ENCODE assay signal across 13 cellular contexts in the genomic region with DNA sequence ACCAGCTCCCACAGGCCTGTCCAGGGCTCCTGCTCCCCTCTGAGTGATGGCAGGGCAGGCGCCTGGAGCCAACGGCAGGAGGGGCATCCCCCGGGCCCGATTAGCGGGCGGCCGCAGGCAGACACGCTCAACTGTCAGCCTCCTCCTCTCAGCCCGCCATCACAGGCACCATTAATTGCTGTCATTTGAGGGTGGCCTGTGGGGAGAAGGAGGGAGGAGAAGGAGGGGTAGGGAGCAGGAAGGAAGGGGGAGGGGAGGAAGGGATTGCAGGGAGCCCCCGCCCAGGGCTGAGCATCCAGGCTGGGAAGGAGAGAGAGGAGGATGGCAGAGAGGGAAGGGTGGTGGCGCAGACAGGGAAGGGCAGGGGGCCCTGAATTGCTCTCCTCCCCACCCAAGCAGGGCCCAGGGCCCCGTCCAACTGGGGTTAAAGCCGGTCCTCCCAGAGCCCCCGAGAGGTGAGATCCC. TPM values are rescaled to one million over a fixed set of nuclear protein-coding genes. Genes with fewer than 3 reads are reported as not detected.
DNase-seq lines count a peak whose midpoint lies in the region; ATAC-seq and TF ChIP-seq lines count a peak whose summit lies in the region.
"Had no signal": no experiment of that assay in that cellular context is flagged by ENCODE, and none has a peak within 500 bp of the region (broad histone marks: within the 10 kb centered on the region; RNA-seq: fewer than 3 reads in every experiment).

No MANE protein-coding gene starts in this region.

- CTCF ChIA-PET in HEK293T (lab: Yijun Ruan, JAX) = no interaction called here

- H3K4me1 ChIP-seq in neuronal stem cell (ENCODE audit: control insufficient read depth in 2 of 2, insufficient read depth in 1 of 2, low read depth in 1 of 2, low read length in 2 of 2) (peaks cover 24 to 26% of the 10 kb centered on the region in 2 donors), osteoblast (ENCODE audit: insufficient read depth, low read length) (peaks cover under 1% of the 10 kb centered on the region)

- no peak overlapping the region for H4K91ac ChIP-seq in neuronal stem cell (ENCODE audit: low read depth, low read length, poor library complexity)

- peaks cover 4% of the 10 kb centered on the region in 2 donors for H3K36me3 ChIP-seq in neuronal stem cell (replicated peaks in 1 of 2; ENCODE audit: control insufficient read depth in 2 of 2, insufficient read depth in 2 of 2, low read length in 2 of 2)
- H3K36me3 ChIP-seq in osteoblast (ENCODE audit: insufficient read depth, low read length) = peaks cover 4% of the 10 kb centered on the region

- H2BK12ac ChIP-seq in neuronal stem cell (ENCODE audit: low read length) = no peak overlapping the region

- H2AFZ ChIP-seq in neuronal stem cell (ENCODE audit: low read length) (no peak overlapping the region), osteoblast (ENCODE audit: low read length) (no peak overlapping the region)

- DNase-seq in HEK293T (ENCODE audit: extremely low spot score) (no peak), NCI-H510A (lab: John Stamatoyannopoulos, UW) (peak; percentile 58), glutamatergic neuron (peak; percentile 84), neuronal stem cell (ENCODE audit: low spot score) (no peak), DMS79 (lab: John Stamatoyannopoulos, UW) (no peak), osteoblast (ENCODE audit: insufficient read length, low spot score, missing footprints) (no peak), CD14-positive monocyte (ENCODE audit: low spot score) (no peak)
- DNase-seq in activated naive CD8-positive, alpha-beta T cell treated with anti-CD3 and anti-CD28 coated beads, Interleukin-2, amount 50 U/mL, for 24 hours = no peak
- DNase-seq: activated B cell treated with CpG ODN at 0.5 μM for 24 hours; amniotic stem cell; CD8-positive, alpha-beta T cell; immature natural killer cell had no signal

- H3K4me1 Mint-ChIP-seq in glutamatergic neuron (ENCODE audit: low read depth, unreplicated experiment) = peaks cover 49% of the 10 kb centered on the region
- H3K4me1 Mint-ChIP-seq in CD14-positive monocyte = peaks cover 4% of the 10 kb centered on the region
- H3K4me1 Mint-ChIP-seq in activated naive CD8-positive, alpha-beta T cell treated with anti-CD3 and anti-CD28 coated beads, Interleukin-2, amount 50 U/mL, for 24 hours = peaks cover 5% of the 10 kb centered on the region

- WGBS in neuronal stem cell (ENCODE audit: extremely low coverage in 2 of 2, insufficient read length in 2 of 2, insufficient replicate concordance in 1 of 2), 2 donors = no CpG with 5 or more reads among the region's 14 CpGs

- H3K4ac ChIP-seq in neuronal stem cell (ENCODE audit: low read length) = no peak overlapping the region

- no peak overlapping the region for H3K14ac ChIP-seq in neuronal stem cell (ENCODE audit: low read length)

- H3K18ac ChIP-seq in neuronal stem cell (ENCODE audit: low read length) = peak overlapping the region; percentile 89

- peak overlapping the region; percentile 18 for H2BK5ac ChIP-seq in neuronal stem cell (ENCODE audit: low read length)

- H3K27ac Mint-ChIP-seq in glutamatergic neuron (ENCODE audit: unreplicated experiment) (peak overlapping the region; percentile 76), CD14-positive monocyte (no peak overlapping the region)
- H3K27ac Mint-ChIP-seq in activated naive CD8-positive, alpha-beta T cell treated with anti-CD3 and anti-CD28 coated beads, Interleukin-2, amount 50 U/mL, for 24 hours = no peak overlapping the region
- H3K27ac Mint-ChIP-seq: activated B cell treated with CpG ODN at 0.5 μM for 24 hours; CD8-positive, alpha-beta T cell; immature natural killer cell had no signal

- no peak overlapping the region for H4K8ac ChIP-seq in neuronal stem cell (ENCODE audit: low read depth, low read length)

- peaks cover 2 to 6% of the 10 kb centered on the region in 2 donors for H3K9me3 ChIP-seq in neuronal stem cell (replicated peaks in 1 of 2; ENCODE audit: control insufficient read depth in 2 of 2, insufficient read depth in 1 of 2, low read depth in 1 of 2, low read length in 2 of 2)
- H3K9me3 ChIP-seq in osteoblast (ENCODE audit: low read depth, low read length) = no peaks in the 10 kb centered on the region

- H3K9ac ChIP-seq in neuronal stem cell (ENCODE audit: low read depth, low read length, poor library complexity) = no peak overlapping the region

- H3K4me2 ChIP-seq in neuronal stem cell (ENCODE audit: insufficient read depth, low read length, poor library complexity, severe bottlenecking) (no peak overlapping the region), osteoblast (ENCODE audit: insufficient read depth, low read length) (no peak overlapping the region)

- H3K4me3 Mint-ChIP-seq in glutamatergic neuron (ENCODE audit: unreplicated experiment) = no peak overlapping the region
- H3K4me3 Mint-ChIP-seq in CD14-positive monocyte = no peak overlapping the region
- no peak overlapping the region for H3K4me3 Mint-ChIP-seq in activated naive CD8-positive, alpha-beta T cell treated with anti-CD3 and anti-CD28 coated beads, Interleukin-2, amount 50 U/mL, for 24 hours
- H3K4me3 Mint-ChIP-seq: activated B cell treated with CpG ODN at 0.5 μM for 24 hours; CD8-positive, alpha-beta T cell; dendritic cell treated with granulocyte-macrophage colony-stimulating factor and Interleukin-4, amounts not matched to agents 40 ng/mL and 50 ng/mL, for 4 days; immature natural killer cell had no signal

- intact Hi-C loops in CD14-positive monocyte (cut with micrococcal nuclease) = no loop called here

- no peak for TF ChIP-seq CTCF in glutamatergic neuron (IDR thresholded peaks at IDR 0.05; ENCODE audit: partially characterized antibody, unreplicated experiment)
- TF ChIP-seq CTCF in osteoblast (IDR thresholded peaks at IDR 0.05; ENCODE audit: extremely low read depth, low read depth, low read length) = no peak
- TF ChIP-seq CTCF in CD14-positive monocyte (IDR thresholded peaks at IDR 0.05) = no peak

- H3K9me3 Mint-ChIP-seq in glutamatergic neuron (ENCODE audit: unreplicated experiment) (peaks cover 26% of the 10 kb centered on the region), CD14-positive monocyte (no peaks in the 10 kb centered on the region)
- no peaks in the 10 kb centered on the region for H3K9me3 Mint-ChIP-seq in activated naive CD8-positive, alpha-beta T cell treated with anti-CD3 and anti-CD28 coated beads, Interleukin-2, amount 50 U/mL, for 24 hours
- H3K9me3 Mint-ChIP-seq: activated B cell treated with CpG ODN at 0.5 μM for 24 hours; CD8-positive, alpha-beta T cell; dendritic cell treated with granulocyte-macrophage colony-stimulating factor and Interleukin-4, amounts not matched to agents 40 ng/mL and 50 ng/mL, for 4 days; immature natural killer cell had no signal

- ATAC-seq in activated naive CD8-positive, alpha-beta T cell treated with anti-CD3 and anti-CD28 coated beads, Interleukin-2, amount 50 U/mL, for 24 hours = no peak
- ATAC-seq: CD8-positive, alpha-beta T cell had no signal

- H3K27ac ChIP-seq in neuronal stem cell (replicated peaks; ENCODE audit: low read length) = peak overlapping the region; percentile 60
- H3K27ac ChIP-seq in osteoblast (ENCODE audit: low read depth, low read length) = no peak overlapping the region

- no peak overlapping the region for H2BK120ac ChIP-seq in neuronal stem cell (ENCODE audit: low read depth, low read length)

- H3K23ac ChIP-seq in neuronal stem cell (ENCODE audit: low read depth, low read length, poor library complexity) = no peak overlapping the region

- H3K27me3 ChIP-seq in neuronal stem cell (ENCODE audit: control insufficient read depth in 3 of 3, insufficient read depth in 3 of 3, low read depth in 1 of 3, low read length in 3 of 3) (peaks cover 0 to 2% (median 0%) of the 10 kb centered on the region in 3 experiments), osteoblast (ENCODE audit: insufficient read depth, low read length) (no peaks in the 10 kb centered on the region)

- POLR2A ChIA-PET in HEK293T (lab: Yijun Ruan, JAX) = no interaction called here

- H2BK15ac ChIP-seq in neuronal stem cell (ENCODE audit: low read length) = peak overlapping the region; percentile 94

- H3K4me3 ChIP-seq in neuronal stem cell (ENCODE audit: low read length in 2 of 2) (no peak overlapping the region), osteoblast (ENCODE audit: insufficient read depth, low read length) (no peak overlapping the region)

- peaks cover 25% of the 10 kb centered on the region for H3K27me3 Mint-ChIP-seq in glutamatergic neuron (ENCODE audit: unreplicated experiment)
- H3K27me3 Mint-ChIP-seq in CD14-positive monocyte (ENCODE audit: low read depth in 3 of 3) = no peaks in the 10 kb centered on the region
- no peaks in the 10 kb centered on the region for H3K27me3 Mint-ChIP-seq in activated naive CD8-positive, alpha-beta T cell treated with anti-CD3 and anti-CD28 coated beads, Interleukin-2, amount 50 U/mL, for 24 hours
- H3K27me3 Mint-ChIP-seq: activated B cell treated with CpG ODN at 0.5 μM for 24 hours; dendritic cell treated with granulocyte-macrophage colony-stimulating factor and Interleukin-4, amounts not matched to agents 40 ng/mL and 50 ng/mL, for 4 days had no signal

- H3K36me3 Mint-ChIP-seq in glutamatergic neuron (ENCODE audit: unreplicated experiment) (no peaks in the 10 kb centered on the region), CD14-positive monocyte (peaks cover 53 to 71% of the 10 kb centered on the region in 2 donors)
- H3K36me3 Mint-ChIP-seq in activated naive CD8-positive, alpha-beta T cell treated with anti-CD3 and anti-CD28 coated beads, Interleukin-2, amount 50 U/mL, for 24 hours (ENCODE audit: low read depth) = peaks cover 15% of the 10 kb centered on the region

- H3K79me2 ChIP-seq in osteoblast (ENCODE audit: insufficient read depth, low read length) = peaks cover 85% of the 10 kb centered on the region

- H4K20me1 ChIP-seq in osteoblast (ENCODE audit: insufficient read depth, low read length) = peaks cover 50% of the 10 kb centered on the region

- H2AK5ac ChIP-seq in neuronal stem cell (ENCODE audit: low read depth, low read length) = peak overlapping the region; percentile 86

- peaks cover 13% of the 10 kb centered on the region for H3K79me1 ChIP-seq in neuronal stem cell (ENCODE audit: low read depth, low read length)

TF ChIP-seq in HEK293T, 16 proteins besides CTCF, POLR2A, EP300 and RAD21 (continues in another document):
- TF ChIP-seq HDGF (IDR thresholded peaks at IDR 0.05; ENCODE audit: borderline replicate concordance) (no peak), PKNOX1 (IDR thresholded peaks at IDR 0.05) (peak; percentile 48; the same call in 1 of the 2 replicates)

RNA-seq across cellular contexts. Expression of gene NCOR2, which starts 36.1 kb away (rescaled TPM):
- total RNA-seq in glutamatergic neuron (ENCODE audit: unreplicated experiment) (360 TPM), osteoblast (45.2 and 47.1 TPM in 2 replicates)
- polyA plus RNA-seq in neuronal stem cell (2013, experiment 1 of 2) = 80.7 TPM
- polyA plus RNA-seq in neuronal stem cell (2013, experiment 2 of 2) = 80.2 TPM
- polyA plus RNA-seq in CD14-positive monocyte = 1 to 10 TPM; 4.7 to 5.5 TPM

Comparison
In these comparisons a context has a peak if more than half of its experiments do, and no peak if none do; other contexts are left out.
1. DNase-seq: peak in NCI-H510A (single experiment) and glutamatergic neuron (single experiment); none in HEK293T (single experiment), neuronal stem cell (single experiment), DMS79 (single experiment), osteoblast (single experiment), CD14-positive monocyte (single experiment) and activated naive CD8-positive, alpha-beta T cell treated with anti-CD3 and anti-CD28 coated beads, Interleukin-2, amount 50 U/mL, for 24 hours (single experiment).